Comparison of ENCODE assay signal across 22 cellular contexts in the genomic region with DNA sequence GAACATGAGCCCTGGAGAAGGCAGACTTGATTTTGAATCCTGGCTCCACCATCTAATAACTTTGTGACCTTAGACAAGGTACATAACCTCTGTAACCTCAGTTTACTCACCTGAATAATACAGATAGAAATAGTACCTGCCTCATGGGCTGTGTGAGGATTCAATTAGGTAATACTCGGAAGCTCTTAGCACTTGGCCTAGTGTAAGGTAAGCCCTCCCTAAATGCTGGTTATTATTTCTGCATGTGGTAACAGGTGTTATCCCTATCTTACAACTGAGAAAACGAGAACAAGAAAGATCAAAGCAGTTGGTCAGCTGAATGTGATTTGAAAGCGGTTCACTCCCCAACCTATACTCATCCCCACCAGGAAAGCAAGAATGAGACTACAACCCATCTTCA.
"Had no signal": no experiment of that assay in that cellular context is flagged by ENCODE, and none has a peak within 500 bp of the region (broad histone marks: within the 10 kb centered on the region; RNA-seq: fewer than 3 reads in every experiment).

No MANE protein-coding gene starts in this region.

- ATAC-seq: K562, Panc1, PC-3, SK-N-SH treated with all-trans-retinoic acid at 6 μM for 48 hours had no signal

- DNase-seq: Kasumi-1; MM.1S; NCI-H1092 treated with DMSO at 0.1 percent for 48 hours; NCI-H1436; NCI-H187; NCI-H2029; NCI-H2081 treated with DMSO at 0.1 percent for 48 hours; NCI-H2171; NCI-H226; NCI-H446; NCI-H510A; NCI-H524 treated with DMSO at 0.1 percent for 48 hours; NCI-H69; NCI-H774; NK-92 treated with Interleukin-12 subunit alpha and Interleukin-12 subunit beta, amount 100 ng/mL, for 24 hours; PC-3; SHP77 treated with DMSO at 0.1 percent for 48 hours; SJCRH30 had no signal

- H3K36me3 Mint-ChIP-seq: IgD-negative memory B cell had no signal

- H3K4me1 Mint-ChIP-seq: IgD-negative memory B cell had no signal

- H3K4me3 Mint-ChIP-seq: IgD-negative memory B cell had no signal

- H3K27ac Mint-ChIP-seq: IgD-negative memory B cell had no signal

- H3K9me3 Mint-ChIP-seq: IgD-negative memory B cell had no signal
